18 cellular contexts compared by ENCODE assay signal in genomic region chr14:74875204-74875603, GRCh38. TPM values are rescaled to one million over a fixed set of nuclear protein-coding genes. Genes with fewer than 3 reads are reported as not detected.
DNase-seq lines count a peak whose midpoint lies in the region; ATAC-seq and TF ChIP-seq lines count a peak whose summit lies in the region.
"Had no signal": no experiment of that assay in that cellular context is flagged by ENCODE, and none has a peak within 500 bp of the region (broad histone marks: within the 10 kb centered on the region; RNA-seq: fewer than 3 reads in every experiment).

No MANE protein-coding gene starts in this region.

- H3K4me3 ChIP-seq in Karpas-422 (ENCODE audit: low read length): peak overlapping the region; percentile 62
- H3K4me3 ChIP-seq in stomach: no peak overlapping the region
- H3K4me3 ChIP-seq: PC-9 had no signal

- no peaks in the 10 kb centered on the region for H3K36me3 Mint-ChIP-seq in activated T-cell treated with anti-CD3 and anti-CD28 coated beads, Interleukin-2, amount 50 U/mL, for 72 hours (ENCODE audit: insufficient read depth in 2 of 2)
- no peaks in the 10 kb centered on the region for H3K36me3 Mint-ChIP-seq in activated T-cell treated with anti-CD3 and anti-CD28 coated beads, Interleukin-2, amount 50 U/mL, for 24 hours (ENCODE audit: low read depth)
- H3K36me3 Mint-ChIP-seq in activated naive CD8-positive, alpha-beta T cell treated with anti-CD3 and anti-CD28 coated beads, Interleukin-2, amount 10 ng/mL, durations not matched to agents 7 days and 5 days: no peaks in the 10 kb centered on the region
- H3K36me3 Mint-ChIP-seq in natural killer cell treated with Interleukin-12 subunit alpha and Interleukin-12 subunit beta and Interleukin-15 and Interleukin-18, amount 100 ng/mL, for 72 hours: no peaks in the 10 kb centered on the region

- WGBS in stomach, 5 donors: 90 to 96% (median 94%) methylated on average over 5 of the region's 5 CpGs

- H3K4me1 Mint-ChIP-seq in activated T-cell treated with anti-CD3 and anti-CD28 coated beads, Interleukin-2, amount 50 U/mL, for 72 hours (ENCODE audit: low read depth): peaks cover 32% of the 10 kb centered on the region
- H3K4me1 Mint-ChIP-seq in activated T-cell treated with anti-CD3 and anti-CD28 coated beads, Interleukin-2, amount 50 U/mL, for 24 hours (ENCODE audit: low read depth): peaks cover 27% of the 10 kb centered on the region
- peaks cover 23% of the 10 kb centered on the region for H3K4me1 Mint-ChIP-seq in activated naive CD8-positive, alpha-beta T cell treated with anti-CD3 and anti-CD28 coated beads, Interleukin-2, amount 10 ng/mL, durations not matched to agents 7 days and 5 days
- peaks cover 22 to 23% of the 10 kb centered on the region in 2 donors for H3K4me1 Mint-ChIP-seq in natural killer cell treated with Interleukin-12 subunit alpha and Interleukin-12 subunit beta and Interleukin-15 and Interleukin-18, amount 100 ng/mL, for 72 hours (ENCODE audit: low read depth in 2 of 2)

- ATAC-seq in activated T-cell treated with anti-CD3 and anti-CD28 coated beads, Interleukin-2, amount 50 U/mL, for 72 hours (replicated peaks in 1 of 2): no peak
- no peak for ATAC-seq in activated naive CD8-positive, alpha-beta T cell treated with anti-CD3 and anti-CD28 coated beads, Interleukin-2, amount 10 ng/mL, durations not matched to agents 7 days and 5 days (ENCODE audit: low read depth)
- no peak for ATAC-seq in natural killer cell treated with Interleukin-12 subunit alpha and Interleukin-12 subunit beta and Interleukin-15 and Interleukin-18, amount 100 ng/mL, for 72 hours

- H3K27me3 Mint-ChIP-seq in activated T-cell treated with anti-CD3 and anti-CD28 coated beads, Interleukin-2, amount 50 U/mL, for 72 hours (ENCODE audit: low read depth): no peaks in the 10 kb centered on the region
- H3K27me3 Mint-ChIP-seq in activated T-cell treated with anti-CD3 and anti-CD28 coated beads, Interleukin-2, amount 50 U/mL, for 24 hours: no peaks in the 10 kb centered on the region
- H3K27me3 Mint-ChIP-seq in activated naive CD8-positive, alpha-beta T cell treated with anti-CD3 and anti-CD28 coated beads, Interleukin-2, amount 10 ng/mL, durations not matched to agents 7 days and 5 days: no peaks in the 10 kb centered on the region
- H3K27me3 Mint-ChIP-seq in natural killer cell treated with Interleukin-12 subunit alpha and Interleukin-12 subunit beta and Interleukin-15 and Interleukin-18, amount 100 ng/mL, for 72 hours: no peaks in the 10 kb centered on the region

- peak overlapping the region; percentile 33; the same call in 1 of the 2 replicates for H2AFZ ChIP-seq in Karpas-422 (ENCODE audit: low read length)
- H2AFZ ChIP-seq: PC-9 had no signal

- POLR2A ChIA-PET in activated naive CD8-positive, alpha-beta T cell treated with anti-CD3 and anti-CD28 coated beads, Interleukin-2, amount 10 ng/mL, durations not matched to agents 7 days and 5 days (lab: Charles Lee): interaction anchor here (0.8 to 1.3 kb wide), 3 partner anchors 8 to 54 kb away, joined by 4 to 5 read pairs (median 5); no protein-coding TSS in a partner anchor

- no peaks in the 10 kb centered on the region for H4K20me1 ChIP-seq in Karpas-422 (ENCODE audit: insufficient read depth, low read depth, low read length)

- no peak for TF ChIP-seq EP300 in stomach (IDR thresholded peaks at IDR 0.05)

- no peaks in the 10 kb centered on the region for H3K9me3 ChIP-seq in Karpas-422 (ENCODE audit: low read length)
- no peaks in the 10 kb centered on the region for H3K9me3 ChIP-seq in stomach
- H3K9me3 ChIP-seq: BE2C had no signal

- no peaks in the 10 kb centered on the region for H3K9me3 Mint-ChIP-seq in activated T-cell treated with anti-CD3 and anti-CD28 coated beads, Interleukin-2, amount 50 U/mL, for 72 hours
- no peaks in the 10 kb centered on the region for H3K9me3 Mint-ChIP-seq in activated T-cell treated with anti-CD3 and anti-CD28 coated beads, Interleukin-2, amount 50 U/mL, for 24 hours
- no peaks in the 10 kb centered on the region for H3K9me3 Mint-ChIP-seq in activated naive CD8-positive, alpha-beta T cell treated with anti-CD3 and anti-CD28 coated beads, Interleukin-2, amount 10 ng/mL, durations not matched to agents 7 days and 5 days
- H3K9me3 Mint-ChIP-seq in natural killer cell treated with Interleukin-12 subunit alpha and Interleukin-12 subunit beta and Interleukin-15 and Interleukin-18, amount 100 ng/mL, for 72 hours: no peaks in the 10 kb centered on the region

- TF ChIP-seq CTCF in stomach (IDR thresholded peaks at IDR 0.05): no peak

- H3K36me3 ChIP-seq in Karpas-422 (ENCODE audit: insufficient read depth, low read length): no peaks in the 10 kb centered on the region
- H3K36me3 ChIP-seq in stomach: no peaks in the 10 kb centered on the region
- H3K36me3 ChIP-seq: BE2C had no signal

- H3K27me3 ChIP-seq in Karpas-422 (ENCODE audit: low read length) (no peaks in the 10 kb centered on the region), stomach (no peaks in the 10 kb centered on the region)
- H3K27me3 ChIP-seq: BE2C had no signal

- H3K9ac ChIP-seq in Karpas-422 (ENCODE audit: low read length): peak overlapping the region; percentile 66

- H3K4me2 ChIP-seq in Karpas-422 (ENCODE audit: low read depth, low read length, poor library complexity, severe bottlenecking): peak overlapping the region; percentile 79
- H3K4me2 ChIP-seq: PC-9 had no signal

- peak overlapping the region; percentile 43 to 73 for H3K4me3 Mint-ChIP-seq in activated T-cell treated with anti-CD3 and anti-CD28 coated beads, Interleukin-2, amount 50 U/mL, for 72 hours
- H3K4me3 Mint-ChIP-seq in activated T-cell treated with anti-CD3 and anti-CD28 coated beads, Interleukin-2, amount 50 U/mL, for 24 hours: no peak overlapping the region
- peak overlapping the region; percentile 60 for H3K4me3 Mint-ChIP-seq in activated naive CD8-positive, alpha-beta T cell treated with anti-CD3 and anti-CD28 coated beads, Interleukin-2, amount 10 ng/mL, durations not matched to agents 7 days and 5 days
- H3K4me3 Mint-ChIP-seq in natural killer cell treated with Interleukin-12 subunit alpha and Interleukin-12 subunit beta and Interleukin-15 and Interleukin-18, amount 100 ng/mL, for 72 hours: peak overlapping the region; percentile 73

- no peak for TF ChIP-seq POLR2A in stomach (IDR thresholded peaks at IDR 0.05)

- no peak for DNase-seq in activated T-cell treated with anti-CD3 and anti-CD28 coated beads, Interleukin-2, amount 50 U/mL, for 72 hours
- no peak for DNase-seq in activated T-cell treated with anti-CD3 and anti-CD28 coated beads, Interleukin-2, amount 50 U/mL, for 24 hours
- no peak for DNase-seq in Karpas-422
- no peak for DNase-seq in activated naive CD8-positive, alpha-beta T cell treated with anti-CD3 and anti-CD28 coated beads, Interleukin-2, amount 10 ng/mL, durations not matched to agents 7 days and 5 days
- no peak for DNase-seq in natural killer cell treated with Interleukin-12 subunit alpha and Interleukin-12 subunit beta and Interleukin-15 and Interleukin-18, amount 100 ng/mL, for 72 hours (ENCODE audit: low spot score)
- no peak for DNase-seq in posterior cingulate gyrus
- DNase-seq in mucosa of gallbladder (ENCODE audit: low spot score): no peak
- DNase-seq in stomach: no peak
- DNase-seq: BE2C, DMS153, NCI-H1436, NCI-H2029 treated with DMSO at 0.1 percent for 48 hours, NCI-H510A, PC-9 had no signal

- H3K9me2 ChIP-seq in Karpas-422 (replicated peaks; ENCODE audit: insufficient read depth, low read length): no peaks in the 10 kb centered on the region

- intact Hi-C loops in posterior cingulate gyrus (cut with DNase I) (no loop called here), stomach (cut with DNase I; ENCODE audit: low total_unique reads) (no loop called here)

- H3K27ac Mint-ChIP-seq in activated T-cell treated with anti-CD3 and anti-CD28 coated beads, Interleukin-2, amount 50 U/mL, for 72 hours: no peak overlapping the region
- H3K27ac Mint-ChIP-seq in activated T-cell treated with anti-CD3 and anti-CD28 coated beads, Interleukin-2, amount 50 U/mL, for 24 hours: no peak overlapping the region
- H3K27ac Mint-ChIP-seq in activated naive CD8-positive, alpha-beta T cell treated with anti-CD3 and anti-CD28 coated beads, Interleukin-2, amount 10 ng/mL, durations not matched to agents 7 days and 5 days: peak overlapping the region; percentile 90
- H3K27ac Mint-ChIP-seq in natural killer cell treated with Interleukin-12 subunit alpha and Interleukin-12 subunit beta and Interleukin-15 and Interleukin-18, amount 100 ng/mL, for 72 hours: peak overlapping the region; percentile 80 to 96

- peak overlapping the region; percentile 81 for H3K27ac ChIP-seq in Karpas-422 (ENCODE audit: low read length)
- H3K27ac ChIP-seq in stomach: no peak overlapping the region
- H3K27ac ChIP-seq: 22Rv1, PC-9 had no signal

- H3K79me2 ChIP-seq in Karpas-422 (ENCODE audit: low read length): no peaks in the 10 kb centered on the region

- H3K4me1 ChIP-seq in Karpas-422 (ENCODE audit: low read length): peaks cover 46% of the 10 kb centered on the region
- peaks cover 0 to 24% (median 9%) of the 10 kb centered on the region in 4 donors for H3K4me1 ChIP-seq in stomach
- H3K4me1 ChIP-seq: BE2C had no signal

RNA-seq across cellular contexts. Expression of gene PROX2, which starts 0.7 kb away (rescaled TPM):
- total RNA-seq in activated T-cell treated with anti-CD3 and anti-CD28 coated beads, Interleukin-2, amount 50 U/mL, for 72 hours: under 1 TPM; 0.23 to 0.29 TPM
- 2.3 and 2.6 TPM in 2 replicates for total RNA-seq in Karpas-422 (2014; rRNA removed; shearing (Covaris generic); ENCODE audit: low replicate concordance)
- total RNA-seq in activated naive CD8-positive, alpha-beta T cell treated with anti-CD3 and anti-CD28 coated beads, Interleukin-2, amount 10 ng/mL, durations not matched to agents 7 days and 5 days: under 1 TPM; 0.28 to 0.69 TPM
- total RNA-seq in natural killer cell treated with Interleukin-12 subunit alpha and Interleukin-12 subunit beta and Interleukin-15 and Interleukin-18, amount 100 ng/mL, for 72 hours: 1 to 10 TPM in 1 of 2 donors, under 1 TPM in 1; 0.56 to 1.5 TPM
- 0.06 TPM for total RNA-seq in mucosa of gallbladder
- not detected for total RNA-seq in stomach
- not detected for polyA plus RNA-seq in stomach
- total RNA-seq: HT1080, PC-9, SK-MEL-5 had no signal
- polyA plus RNA-seq: AG04450 had no signal

RNA-seq across cellular contexts. Expression of gene DLST, which starts 6.5 kb away (rescaled TPM):
- total RNA-seq in activated T-cell treated with anti-CD3 and anti-CD28 coated beads, Interleukin-2, amount 50 U/mL, for 72 hours: 100 to 1,000 TPM; 151 to 183 TPM
- 101 and 105 TPM in 2 replicates for total RNA-seq in Karpas-422 (2014; rRNA removed; shearing (Covaris generic); ENCODE audit: low replicate concordance)
- 100 to 1,000 TPM; 111 to 124 TPM for total RNA-seq in activated naive CD8-positive, alpha-beta T cell treated with anti-CD3 and anti-CD28 coated beads, Interleukin-2, amount 10 ng/mL, durations not matched to agents 7 days and 5 days
- total RNA-seq in natural killer cell treated with Interleukin-12 subunit alpha and Interleukin-12 subunit beta and Interleukin-15 and Interleukin-18, amount 100 ng/mL, for 72 hours: 100 to 1,000 TPM; 127 to 136 TPM
- total RNA-seq in mucosa of gallbladder: 95.6 TPM
- 100 to 1,000 TPM in 2 of 5 donors, 10 to 100 TPM in 3; 25.1 to 125 (median 88.5) TPM for total RNA-seq in stomach
- 10 to 100 TPM; 42.0 to 64.8 (median 45.9) TPM for polyA plus RNA-seq in stomach

RNA-seq across cellular contexts. Expression of gene RPS6KL1, which starts 47.9 kb away (rescaled TPM):
- 1 to 10 TPM; 4.6 to 6.7 TPM for total RNA-seq in activated T-cell treated with anti-CD3 and anti-CD28 coated beads, Interleukin-2, amount 50 U/mL, for 72 hours
- 34.3 and 60.2 TPM in 2 replicates for total RNA-seq in Karpas-422 (2014; rRNA removed; shearing (Covaris generic); ENCODE audit: low replicate concordance)
- 1 to 10 TPM; 2.6 to 3.9 TPM for total RNA-seq in activated naive CD8-positive, alpha-beta T cell treated with anti-CD3 and anti-CD28 coated beads, Interleukin-2, amount 10 ng/mL, durations not matched to agents 7 days and 5 days
- total RNA-seq in natural killer cell treated with Interleukin-12 subunit alpha and Interleukin-12 subunit beta and Interleukin-15 and Interleukin-18, amount 100 ng/mL, for 72 hours: 10 to 100 TPM; 10.0 to 12.8 TPM
- total RNA-seq in mucosa of gallbladder (18.6 TPM), stomach (1 to 10 TPM in 2 of 5 donors, not detected in 3; 1.3 to 2.0 TPM)
- 1 to 10 TPM in 2 of 3 donors, under 1 TPM in 1; 0.92 to 2.5 (median 2.0) TPM for polyA plus RNA-seq in stomach
- total RNA-seq: HT1080 had no signal

Comparison
In these comparisons a context has a peak if more than half of its experiments do, and no peak if none do; other contexts are left out.
1. H3K27ac Mint-ChIP-seq: peak in activated naive CD8-positive, alpha-beta T cell treated with anti-CD3 and anti-CD28 coated beads, Interleukin-2, amount 10 ng/mL, durations not matched to agents 7 days and 5 days (single experiment) and natural killer cell treated with Interleukin-12 subunit alpha and Interleukin-12 subunit beta and Interleukin-15 and Interleukin-18, amount 100 ng/mL, for 72 hours (2 of 2); none in activated T-cell treated with anti-CD3 and anti-CD28 coated beads, Interleukin-2, amount 50 U/mL, for 72 hours (single experiment) and activated T-cell treated with anti-CD3 and anti-CD28 coated beads, Interleukin-2, amount 50 U/mL, for 24 hours (single experiment).